9 cellular contexts compared by ENCODE assay signal in the genomic region with DNA sequence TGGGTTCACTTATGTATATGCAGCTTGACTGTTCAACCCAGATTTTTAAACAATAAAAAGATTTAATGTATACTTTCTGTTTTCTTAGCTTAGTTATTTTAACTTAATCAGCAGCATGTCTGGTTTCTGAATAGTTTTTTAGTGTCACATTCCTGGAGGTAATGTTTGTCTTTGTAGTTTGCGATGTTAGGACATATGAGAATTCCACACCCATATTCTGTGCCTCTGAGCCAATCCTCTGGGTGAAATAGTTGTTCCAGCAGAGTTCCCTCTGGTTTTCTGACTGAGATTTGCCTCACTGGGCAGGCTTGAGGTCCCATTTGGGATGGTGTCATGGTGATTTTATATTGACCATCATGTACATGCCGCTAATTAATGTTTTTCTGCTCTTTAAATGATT.
"Had no signal": no experiment of that assay in that cellular context is flagged by ENCODE, and none has a peak within 500 bp of the region (broad histone marks: within the 10 kb centered on the region; RNA-seq: fewer than 3 reads in every experiment).

No MANE protein-coding gene starts in this region.

- H3K9ac ChIP-seq: GM23248 had no signal

- ATAC-seq: GM23338, HCT116 had no signal

- DNase-seq: GM23248, GOT3, H7, H9, HCEC 1CT, HFFc6 had no signal

- H2AFZ ChIP-seq: GM23248, GM23338 had no signal

- H3K27ac ChIP-seq: GM23248 had no signal

- H3K4me3 Mint-ChIP-seq: GM23338, H9, HFFc6 had no signal

- H3K27ac Mint-ChIP-seq: GM23338, H9, HFFc6 had no signal

- H3K9me3 Mint-ChIP-seq: GM23338, HFFc6 had no signal

- H3K4me3 ChIP-seq: GM23248, GM23338, HAP-1 had no signal

- H3K36me3 ChIP-seq: HAP-1 had no signal

- H3K4me1 ChIP-seq: HAP-1 had no signal
